In genomic region chr13:40517486-40518311, GRCh38 we compare ENCODE assay signal across 10 cellular contexts.
DNase-seq lines count a peak whose midpoint lies in the region; ATAC-seq lines count a peak whose summit lies in the region.
"Had no signal": no experiment of that assay in that cellular context is flagged by ENCODE, and none has a peak within 500 bp of the region (broad histone marks: within the 10 kb centered on the region; RNA-seq: fewer than 3 reads in every experiment).

No MANE protein-coding gene starts in this region.

- no peaks in the 10 kb centered on the region for H3K9me3 Mint-ChIP-seq in activated CD4-positive, alpha-beta T cell treated with anti-CD3 and anti-CD28 coated beads, Interleukin-2, amount 10 ng/mL, durations not matched to agents 7 days and 5 days

- peaks cover 41% of the 10 kb centered on the region for H3K4me1 Mint-ChIP-seq in activated CD4-positive, alpha-beta T cell treated with anti-CD3 and anti-CD28 coated beads, Interleukin-2, amount 10 ng/mL, durations not matched to agents 7 days and 5 days

- POLR2A ChIA-PET in activated CD4-positive, alpha-beta T cell treated with anti-CD3 and anti-CD28 coated beads, Interleukin-2, amount 10 ng/mL, durations not matched to agents 7 days and 5 days (lab: Charles Lee), result interaction anchor here (0.7 kb wide), 1 partner anchor 9 kb away, joined by 3 read pairs; no protein-coding TSS in a partner anchor

- H3K4me3 Mint-ChIP-seq in activated CD4-positive, alpha-beta T cell treated with anti-CD3 and anti-CD28 coated beads, Interleukin-2, amount 10 ng/mL, durations not matched to agents 7 days and 5 days, result no peak overlapping the region

- H3K36me3 Mint-ChIP-seq in activated CD4-positive, alpha-beta T cell treated with anti-CD3 and anti-CD28 coated beads, Interleukin-2, amount 10 ng/mL, durations not matched to agents 7 days and 5 days (ENCODE audit: low read depth), result peaks cover 5% of the 10 kb centered on the region

- ATAC-seq in GM21717 (IDR thresholded peaks at IDR 0.05; ENCODE audit: unreplicated experiment) (peak; percentile 81), HG03521 (IDR thresholded peaks at IDR 0.05; ENCODE audit: unreplicated experiment) (peak; percentile 55)
- ATAC-seq: Panc1 had no signal

- CTCF ChIA-PET in activated CD4-positive, alpha-beta T cell treated with anti-CD3 and anti-CD28 coated beads, Interleukin-2, amount 10 ng/mL, durations not matched to agents 7 days and 5 days (lab: Charles Lee), result interaction anchor here (0.9 to 1.8 kb wide), 3 partner anchors 9 to 150 kb away, joined by 3 to 6 read pairs (median 3); no protein-coding TSS in a partner anchor

- H3K27me3 Mint-ChIP-seq in activated CD4-positive, alpha-beta T cell treated with anti-CD3 and anti-CD28 coated beads, Interleukin-2, amount 10 ng/mL, durations not matched to agents 7 days and 5 days, result no peaks in the 10 kb centered on the region

- H3K27ac Mint-ChIP-seq in activated CD4-positive, alpha-beta T cell treated with anti-CD3 and anti-CD28 coated beads, Interleukin-2, amount 10 ng/mL, durations not matched to agents 7 days and 5 days, result no peak overlapping the region

- DNase-seq in activated CD4-positive, alpha-beta T cell treated with anti-CD3 and anti-CD28 coated beads for 48 hours, result peak; percentile 48
- DNase-seq in activated CD4-positive, alpha-beta T cell treated with anti-CD3 and anti-CD28 coated beads, Interleukin-2, amount 10 ng/mL, durations not matched to agents 7 days and 5 days, result no peak
- DNase-seq in stimulated activated CD4-positive, alpha-beta T cell treated with anti-CD3 and anti-CD28 coated beads, Interleukin-4, amount 100 ng/mL, for 1 hour, result peak; percentile 20
- no peak for DNase-seq in RPMI8226
- no peak for DNase-seq in cerebellar nuclear complex (lab: John Stamatoyannopoulos, UW)
- DNase-seq in Kasumi-1 (lab: John Stamatoyannopoulos, UW), result no peak
- DNase-seq: upper lobe of left lung had no signal

Comparison
In these comparisons a context has a peak if more than half of its experiments do, and no peak if none do; other contexts are left out.
1. DNase-seq: peak in activated CD4-positive, alpha-beta T cell treated with anti-CD3 and anti-CD28 coated beads for 48 hours (single experiment) and stimulated activated CD4-positive, alpha-beta T cell treated with anti-CD3 and anti-CD28 coated beads, Interleukin-4, amount 100 ng/mL, for 1 hour (single experiment); none in activated CD4-positive, alpha-beta T cell treated with anti-CD3 and anti-CD28 coated beads, Interleukin-2, amount 10 ng/mL, durations not matched to agents 7 days and 5 days (single experiment), RPMI8226 (single experiment), cerebellar nuclear complex (0 of 2) and Kasumi-1 (0 of 2).